In the genomic region with DNA sequence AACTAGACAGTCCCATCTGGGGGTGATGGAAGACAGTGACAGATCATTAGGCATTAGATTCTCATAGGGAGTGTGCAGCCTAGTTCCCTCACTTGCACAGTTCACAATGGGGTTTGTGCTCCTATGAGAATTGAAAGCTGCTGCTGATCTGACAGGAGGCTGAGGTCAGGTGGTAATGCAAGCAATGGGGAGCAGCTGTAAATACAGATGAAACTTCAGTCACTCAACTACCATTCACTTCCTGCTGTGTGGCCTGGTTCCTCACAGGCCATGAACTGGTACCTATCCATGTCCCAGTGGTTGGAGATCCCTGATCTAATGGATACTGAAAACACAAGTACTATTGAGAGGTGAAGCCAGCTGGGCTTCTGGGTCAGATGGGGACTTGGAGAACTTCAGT, we compare ENCODE assay signal across 10 cellular contexts.
"Had no signal": no experiment of that assay in that cellular context is flagged by ENCODE, and none has a peak within 500 bp of the region (broad histone marks: within the 10 kb centered on the region; RNA-seq: fewer than 3 reads in every experiment).

No MANE protein-coding gene starts in this region.

- H3K27ac ChIP-seq: GM23248 had no signal

- H3K4me1 ChIP-seq: HAP-1 had no signal

- DNase-seq: GM23248, GOT3, H7, H9, HCEC 1CT, HFFc6 had no signal

- H3K4me3 ChIP-seq: GM23248, GM23338, HAP-1 had no signal

- H3K36me3 ChIP-seq: HAP-1 had no signal

- FAIRE-seq: H1, H54 had no signal

- H3K9me3 ChIP-seq: HAP-1 had no signal
